Comparison of ENCODE assay signal across 1 cellular context in the genomic region with DNA sequence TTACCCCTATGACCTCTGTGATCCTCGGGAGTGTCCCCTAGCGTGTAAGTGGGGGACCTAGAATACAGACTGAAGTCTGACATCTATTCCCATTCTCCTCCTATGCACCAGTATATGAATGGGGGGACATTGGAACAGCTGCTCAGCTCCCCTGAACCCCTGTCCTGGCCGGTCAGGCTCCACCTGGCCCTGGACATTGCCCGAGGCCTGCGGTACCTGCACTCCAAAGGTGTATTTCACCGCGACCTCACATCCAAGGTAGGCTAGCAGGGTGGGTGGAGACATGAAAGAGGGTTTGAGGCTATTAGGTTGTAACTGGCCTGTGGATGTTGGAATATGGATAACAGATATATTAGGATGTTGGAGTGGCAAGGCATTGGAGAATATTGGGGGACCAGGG.
TF ChIP-seq lines count a peak whose summit lies in the region.

No MANE protein-coding gene starts in this region.

TF ChIP-seq in neural cell, 6 proteins besides CTCF, POLR2A, EP300 and RAD21 (continued from another document):
- TF ChIP-seq, protein P1, sequence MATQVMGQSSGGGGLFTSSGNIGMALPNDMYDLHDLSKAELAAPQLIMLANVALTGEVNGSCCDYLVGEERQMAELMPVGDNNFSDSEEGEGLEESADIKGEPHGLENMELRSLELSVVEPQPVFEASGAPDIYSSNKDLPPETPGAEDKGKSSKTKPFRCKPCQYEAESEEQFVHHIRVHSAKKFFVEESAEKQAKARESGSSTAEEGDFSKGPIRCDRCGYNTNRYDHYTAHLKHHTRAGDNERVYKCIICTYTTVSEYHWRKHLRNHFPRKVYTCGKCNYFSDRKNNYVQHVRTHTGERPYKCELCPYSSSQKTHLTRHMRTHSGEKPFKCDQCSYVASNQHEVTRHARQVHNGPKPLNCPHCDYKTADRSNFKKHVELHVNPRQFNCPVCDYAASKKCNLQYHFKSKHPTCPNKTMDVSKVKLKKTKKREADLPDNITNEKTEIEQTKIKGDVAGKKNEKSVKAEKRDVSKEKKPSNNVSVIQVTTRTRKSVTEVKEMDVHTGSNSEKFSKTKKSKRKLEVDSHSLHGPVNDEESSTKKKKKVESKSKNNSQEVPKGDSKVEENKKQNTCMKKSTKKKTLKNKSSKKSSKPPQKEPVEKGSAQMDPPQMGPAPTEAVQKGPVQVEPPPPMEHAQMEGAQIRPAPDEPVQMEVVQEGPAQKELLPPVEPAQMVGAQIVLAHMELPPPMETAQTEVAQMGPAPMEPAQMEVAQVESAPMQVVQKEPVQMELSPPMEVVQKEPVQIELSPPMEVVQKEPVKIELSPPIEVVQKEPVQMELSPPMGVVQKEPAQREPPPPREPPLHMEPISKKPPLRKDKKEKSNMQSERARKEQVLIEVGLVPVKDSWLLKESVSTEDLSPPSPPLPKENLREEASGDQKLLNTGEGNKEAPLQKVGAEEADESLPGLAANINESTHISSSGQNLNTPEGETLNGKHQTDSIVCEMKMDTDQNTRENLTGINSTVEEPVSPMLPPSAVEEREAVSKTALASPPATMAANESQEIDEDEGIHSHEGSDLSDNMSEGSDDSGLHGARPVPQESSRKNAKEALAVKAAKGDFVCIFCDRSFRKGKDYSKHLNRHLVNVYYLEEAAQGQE (IDR thresholded peaks at IDR 0.05; ENCODE audit: borderline replicate concordance), result no peak
- no peak for TF ChIP-seq MXI1 (conservative IDR thresholded peaks at IDR 0.05; ENCODE audit: poor library complexity, severe bottlenecking)
TF ChIP-seq in neural cell: peak in this region for 0.
